26 cellular contexts compared by ENCODE assay signal in the genomic region with DNA sequence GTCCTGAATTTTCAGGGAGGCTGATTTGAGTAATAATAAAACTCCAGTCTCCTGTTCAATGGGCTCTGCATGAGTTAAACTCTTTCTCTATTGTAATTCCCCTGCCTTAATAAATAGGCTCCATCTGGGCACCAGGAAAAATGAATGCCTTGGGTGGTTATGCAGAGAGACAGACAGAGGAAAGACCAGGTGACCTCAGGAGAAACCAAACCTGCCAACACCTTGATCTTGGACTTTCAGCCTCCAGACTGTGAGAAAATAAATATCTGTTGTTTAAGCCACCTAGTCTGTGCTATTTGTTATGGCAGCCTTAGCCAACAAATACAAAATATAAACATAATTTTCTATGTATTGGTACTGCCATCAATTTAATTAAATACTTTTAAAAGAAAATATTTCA.
"Had no signal": no experiment of that assay in that cellular context is flagged by ENCODE, and none has a peak within 500 bp of the region (broad histone marks: within the 10 kb centered on the region; RNA-seq: fewer than 3 reads in every experiment).

No MANE protein-coding gene starts in this region.

- ATAC-seq: activated CD4-positive, alpha-beta T cell treated with anti-CD3 and anti-CD28 coated beads for 36 hours; activated CD8-positive, alpha-beta T cell treated with anti-CD3 and anti-CD28 coated beads for 36 hours; activated T-cell treated with anti-CD3 and anti-CD28 coated beads, Interleukin-2, amount 50 U/mL, for 72 hours had no signal

- H3K27me3 ChIP-seq: adrenal gland, Peyer's patch, SJCRH30 had no signal

- H3K27ac Mint-ChIP-seq: activated CD4-positive, alpha-beta T cell treated with anti-CD3 and anti-CD28 coated beads for 36 hours; activated CD8-positive, alpha-beta T cell treated with anti-CD3 and anti-CD28 coated beads for 36 hours; activated naive CD4-positive, alpha-beta T cell treated with anti-CD3 and anti-CD28 coated beads, Interleukin-2, amount 10 ng/mL, durations not matched to agents 7 days and 5 days; activated naive CD8-positive, alpha-beta T cell treated with anti-CD3 and anti-CD28 coated beads, Interleukin-2, amount 10 ng/mL, durations not matched to agents 7 days and 5 days; activated T-cell treated with anti-CD3 and anti-CD28 coated beads, Interleukin-2, amount 50 U/mL, for 72 hours; activated T-helper 2 cell treated with anti-CD3 and anti-CD28 coated beads, Interferon-gamma antibody, Interleukin-2, Interleukin-4, amounts not matched to agents 10 μg/mL and 5 μg/mL and 100 μg/mL, durations not matched to agents 14 hours and 24 hours and 36 hours had no signal

- H3K27ac ChIP-seq: adrenal gland, Peyer's patch, RWPE1, SJCRH30, VCaP had no signal

- H3K9me3 ChIP-seq: adrenal gland, Peyer's patch, SJCRH30, SK-N-SH had no signal

- H3K9ac ChIP-seq: SK-N-SH had no signal

- DNase-seq: activated CD4-positive, alpha-beta T cell treated with anti-CD3 and anti-CD28 coated beads for 36 hours; activated CD8-positive, alpha-beta memory T cell treated with anti-CD3 and anti-CD28 coated beads, Interleukin-2, amount 50 U/mL, for 4 hours; activated CD8-positive, alpha-beta T cell treated with anti-CD3 and anti-CD28 coated beads for 36 hours; activated gamma-delta T cell treated with Interleukin-2 at 50 U/mL for 16 hours; activated naive CD4-positive, alpha-beta T cell treated with anti-CD3 and anti-CD28 coated beads, Interleukin-2, amount 10 ng/mL, durations not matched to agents 7 days and 5 days; activated naive CD8-positive, alpha-beta T cell treated with anti-CD3 and anti-CD28 coated beads, Interleukin-2, amount 10 ng/mL, durations not matched to agents 7 days and 5 days; activated T-cell treated with anti-CD3 and anti-CD28 coated beads, Interleukin-2, amount 50 U/mL, for 72 hours; adrenal gland; anterior cingulate cortex; Kasumi-1; KBM-7; NCI-H1092; NCI-H1417; NCI-H1930; NCI-H2171; NCI-H226; NCI-H526; NCI-H82; Peyer's patch; Right ventricle myocardium superior; SJCRH30; SK-N-SH; T-helper 1 cell had no signal

- H3K4me3 Mint-ChIP-seq: activated CD4-positive, alpha-beta T cell treated with anti-CD3 and anti-CD28 coated beads for 36 hours; activated CD8-positive, alpha-beta T cell treated with anti-CD3 and anti-CD28 coated beads for 36 hours; activated naive CD4-positive, alpha-beta T cell treated with anti-CD3 and anti-CD28 coated beads, Interleukin-2, amount 10 ng/mL, durations not matched to agents 7 days and 5 days; activated naive CD8-positive, alpha-beta T cell treated with anti-CD3 and anti-CD28 coated beads, Interleukin-2, amount 10 ng/mL, durations not matched to agents 7 days and 5 days; activated T-cell treated with anti-CD3 and anti-CD28 coated beads, Interleukin-2, amount 50 U/mL, for 72 hours had no signal

- H3K36me3 ChIP-seq: adrenal gland, Peyer's patch, SJCRH30 had no signal

- H3K27me3 Mint-ChIP-seq: activated CD4-positive, alpha-beta T cell treated with anti-CD3 and anti-CD28 coated beads for 36 hours; activated CD8-positive, alpha-beta T cell treated with anti-CD3 and anti-CD28 coated beads for 36 hours; activated naive CD4-positive, alpha-beta T cell treated with anti-CD3 and anti-CD28 coated beads, Interleukin-2, amount 10 ng/mL, durations not matched to agents 7 days and 5 days; activated naive CD8-positive, alpha-beta T cell treated with anti-CD3 and anti-CD28 coated beads, Interleukin-2, amount 10 ng/mL, durations not matched to agents 7 days and 5 days had no signal

- H3K36me3 Mint-ChIP-seq: activated naive CD4-positive, alpha-beta T cell treated with anti-CD3 and anti-CD28 coated beads, Interleukin-2, amount 10 ng/mL, durations not matched to agents 7 days and 5 days; activated naive CD8-positive, alpha-beta T cell treated with anti-CD3 and anti-CD28 coated beads, Interleukin-2, amount 10 ng/mL, durations not matched to agents 7 days and 5 days had no signal

- H3K4me3 ChIP-seq: adrenal gland, Peyer's patch, SJCRH30 had no signal

- H3K4me2 ChIP-seq: SK-N-SH had no signal

- H3K4me1 Mint-ChIP-seq: activated naive CD8-positive, alpha-beta T cell treated with anti-CD3 and anti-CD28 coated beads, Interleukin-2, amount 10 ng/mL, durations not matched to agents 7 days and 5 days had no signal

- H3K9me3 Mint-ChIP-seq: activated CD8-positive, alpha-beta T cell treated with anti-CD3 and anti-CD28 coated beads for 36 hours; activated naive CD4-positive, alpha-beta T cell treated with anti-CD3 and anti-CD28 coated beads, Interleukin-2, amount 10 ng/mL, durations not matched to agents 7 days and 5 days; activated naive CD8-positive, alpha-beta T cell treated with anti-CD3 and anti-CD28 coated beads, Interleukin-2, amount 10 ng/mL, durations not matched to agents 7 days and 5 days; activated T-cell treated with anti-CD3 and anti-CD28 coated beads, Interleukin-2, amount 50 U/mL, for 72 hours; activated T-helper 2 cell treated with anti-CD3 and anti-CD28 coated beads, Interferon-gamma antibody, Interleukin-2, Interleukin-4, amounts not matched to agents 10 μg/mL and 5 μg/mL and 100 μg/mL, durations not matched to agents 14 hours and 24 hours and 36 hours had no signal

- H3K4me1 ChIP-seq: adrenal gland, Peyer's patch, SJCRH30 had no signal
